11 cellular contexts compared by ENCODE assay signal in the genomic region with DNA sequence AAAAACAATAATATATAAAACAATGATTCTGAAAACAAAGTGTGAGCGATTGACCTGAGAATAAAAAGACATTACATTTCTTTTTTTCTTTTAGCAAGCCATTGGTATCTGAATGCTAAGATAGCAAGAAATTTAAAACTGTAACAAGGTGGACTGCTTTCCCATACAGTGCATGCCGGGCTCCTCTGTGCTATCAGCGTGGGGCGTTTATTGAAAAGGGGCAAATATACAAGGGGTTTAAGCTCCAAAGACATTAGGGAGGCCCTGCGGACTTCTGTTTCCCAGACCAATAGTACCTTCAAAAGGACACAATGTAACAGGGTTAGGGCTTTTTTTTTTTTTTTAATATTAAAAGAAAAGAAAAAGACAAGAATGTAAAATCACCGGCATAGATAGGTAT.
DNase-seq lines count a peak whose midpoint lies in the region; ATAC-seq and TF ChIP-seq lines count a peak whose summit lies in the region.
"Had no signal": no experiment of that assay in that cellular context is flagged by ENCODE, and none has a peak within 500 bp of the region (broad histone marks: within the 10 kb centered on the region; RNA-seq: fewer than 3 reads in every experiment).

No MANE protein-coding gene starts in this region.

- H3K9me3 Mint-ChIP-seq in activated T-helper 1 cell treated with anti-CD3 and anti-CD28 coated beads, Interleukin-12 subunit alpha, Interleukin-12 subunit beta, Interleukin-2, Interleukin-4 antibody, amounts not matched to agents 30 ng/mL and 10 ng/mL and 1 ng/mL, durations not matched to agents 14 hours and 24 hours and 36 hours: no peaks in the 10 kb centered on the region
- H3K9me3 Mint-ChIP-seq in type B pancreatic cell: no peaks in the 10 kb centered on the region
- H3K9me3 Mint-ChIP-seq: effector memory CD8-positive, alpha-beta T cell had no signal

- H3K27me3 ChIP-seq in heart left ventricle: no peaks in the 10 kb centered on the region
- H3K27me3 ChIP-seq in lower lobe of right lung (ENCODE audit: low read depth): no peaks in the 10 kb centered on the region

- ATAC-seq in heart left ventricle (no peak), Right ventricle myocardium superior (ENCODE audit: poor library complexity) (no peak), lower lobe of right lung (no peak)

- peaks cover 31% of the 10 kb centered on the region for H3K27me3 Mint-ChIP-seq in activated T-helper 1 cell treated with anti-CD3 and anti-CD28 coated beads, Interleukin-12 subunit alpha, Interleukin-12 subunit beta, Interleukin-2, Interleukin-4 antibody, amounts not matched to agents 30 ng/mL and 10 ng/mL and 1 ng/mL, durations not matched to agents 14 hours and 24 hours and 36 hours (ENCODE audit: insufficient read depth)
- H3K27me3 Mint-ChIP-seq in type B pancreatic cell: no peaks in the 10 kb centered on the region

- 83 to 95% (median 90%) methylated on average over 6 of the region's 6 CpGs for WGBS in heart left ventricle, 4 donors

- no peak for DNase-seq in heart left ventricle
- no peak for DNase-seq in Right ventricle myocardium superior
- no peak for DNase-seq in activated T-helper 1 cell treated with anti-CD3 and anti-CD28 coated beads, Interleukin-12 subunit alpha, Interleukin-12 subunit beta, Interleukin-2, Interleukin-4 antibody, amounts not matched to agents 30 ng/mL and 10 ng/mL and 1 ng/mL, durations not matched to agents 14 hours and 24 hours and 36 hours (ENCODE audit: low spot score)
- DNase-seq in lower lobe of right lung: no peak
- no peak for DNase-seq in type B pancreatic cell (ENCODE audit: extremely low spot score, unreplicated experiment)
- no peak for DNase-seq in stimulated activated naive CD4-positive, alpha-beta T cell treated with Interleukin-2 at 50 U/mL for 16 hours (lab: John Stamatoyannopoulos, UW)
- no peak for DNase-seq in superior temporal gyrus (ENCODE audit: extremely low spot score)
- DNase-seq in 8988T: no peak
- DNase-seq: stimulated activated CD4-positive, alpha-beta T cell treated with anti-CD3 and anti-CD28 coated beads, Interleukin-15, amount 100 ng/mL, for 24 hours had no signal

- TF ChIP-seq CTCF in heart left ventricle (IDR thresholded peaks at IDR 0.05) (no peak), lower lobe of right lung (IDR thresholded peaks at IDR 0.05) (no peak), type B pancreatic cell (conservative IDR thresholded peaks at IDR 0.05) (no peak)

- H3K36me3 Mint-ChIP-seq in activated T-helper 1 cell treated with anti-CD3 and anti-CD28 coated beads, Interleukin-12 subunit alpha, Interleukin-12 subunit beta, Interleukin-2, Interleukin-4 antibody, amounts not matched to agents 30 ng/mL and 10 ng/mL and 1 ng/mL, durations not matched to agents 14 hours and 24 hours and 36 hours (ENCODE audit: low read depth): no peaks in the 10 kb centered on the region
- H3K36me3 Mint-ChIP-seq in type B pancreatic cell: peaks cover 39% of the 10 kb centered on the region

- H3K27ac ChIP-seq in heart left ventricle: peak overlapping the region in 8 of 12 donors; percentile 14 to 71 (median 33)
- peak overlapping the region; percentile 54 for H3K27ac ChIP-seq in lower lobe of right lung
- H3K27ac ChIP-seq: VCaP had no signal

- H3K4me1 ChIP-seq in heart left ventricle (peaks cover 0 to 39% (median 5%) of the 10 kb centered on the region in 12 donors), lower lobe of right lung (peaks cover 5% of the 10 kb centered on the region)

- no peaks in the 10 kb centered on the region for H3K9me3 ChIP-seq in heart left ventricle
- H3K9me3 ChIP-seq in lower lobe of right lung: no peaks in the 10 kb centered on the region

- H3K4me3 ChIP-seq in heart left ventricle (peak overlapping the region in 5 of 12 donors; percentile 38 to 59 (median 49)), lower lobe of right lung (no peak overlapping the region)

- peaks cover 0 to 23% (median 6%) of the 10 kb centered on the region in 9 donors for H3K36me3 ChIP-seq in heart left ventricle
- H3K36me3 ChIP-seq in lower lobe of right lung: no peaks in the 10 kb centered on the region

- no peak for TF ChIP-seq POLR2A in heart left ventricle (IDR thresholded peaks at IDR 0.05)

- intact Hi-C loops in heart left ventricle (cut with DNase I): no loop called here
- intact Hi-C loops in Right ventricle myocardium superior (cut with DNase I): no loop called here
- intact Hi-C loops in activated T-helper 1 cell treated with anti-CD3 and anti-CD28 coated beads, Interleukin-12 subunit alpha, Interleukin-12 subunit beta, Interleukin-2, Interleukin-4 antibody, amounts not matched to agents 30 ng/mL and 10 ng/mL and 1 ng/mL, durations not matched to agents 14 hours and 24 hours and 36 hours (cut with micrococcal nuclease): loop anchor here (1.0 to 10.0 kb wide), 5 partner anchors 121 to 382 kb away; a partner anchor contains a TSS
- intact Hi-C loops in lower lobe of right lung (cut with DNase I): no loop called here

- no peak overlapping the region for H3K27ac Mint-ChIP-seq in activated T-helper 1 cell treated with anti-CD3 and anti-CD28 coated beads, Interleukin-12 subunit alpha, Interleukin-12 subunit beta, Interleukin-2, Interleukin-4 antibody, amounts not matched to agents 30 ng/mL and 10 ng/mL and 1 ng/mL, durations not matched to agents 14 hours and 24 hours and 36 hours
- no peak overlapping the region for H3K27ac Mint-ChIP-seq in type B pancreatic cell

- H3K4me1 Mint-ChIP-seq in activated T-helper 1 cell treated with anti-CD3 and anti-CD28 coated beads, Interleukin-12 subunit alpha, Interleukin-12 subunit beta, Interleukin-2, Interleukin-4 antibody, amounts not matched to agents 30 ng/mL and 10 ng/mL and 1 ng/mL, durations not matched to agents 14 hours and 24 hours and 36 hours (ENCODE audit: low read depth): peaks cover 23% of the 10 kb centered on the region
- peaks cover 48% of the 10 kb centered on the region for H3K4me1 Mint-ChIP-seq in type B pancreatic cell (ENCODE audit: unreplicated experiment)

- peak overlapping the region; percentile 15 for H3K4me3 Mint-ChIP-seq in activated T-helper 1 cell treated with anti-CD3 and anti-CD28 coated beads, Interleukin-12 subunit alpha, Interleukin-12 subunit beta, Interleukin-2, Interleukin-4 antibody, amounts not matched to agents 30 ng/mL and 10 ng/mL and 1 ng/mL, durations not matched to agents 14 hours and 24 hours and 36 hours
- peak overlapping the region; percentile 60 for H3K4me3 Mint-ChIP-seq in type B pancreatic cell
